ENCODE assay signal across 11 cellular contexts in the genomic region with DNA sequence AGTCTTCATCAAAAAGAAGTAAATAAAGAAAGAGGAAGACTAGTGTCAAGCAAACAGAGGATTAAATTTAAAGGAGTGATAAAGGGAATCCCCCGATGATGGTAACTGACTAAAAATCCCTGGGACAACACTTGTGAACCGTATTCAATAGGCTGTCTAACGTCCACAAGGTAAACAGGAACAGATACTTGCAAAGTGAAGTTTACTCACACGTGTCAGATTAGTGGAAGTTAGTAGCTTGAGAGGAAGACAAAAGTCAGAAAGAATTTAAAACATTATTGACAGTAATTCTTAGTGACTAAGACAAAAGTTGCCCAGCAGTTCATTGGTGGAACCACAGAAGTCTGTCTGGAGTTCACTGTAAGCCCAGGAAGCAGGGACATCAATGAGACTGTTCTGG. TPM values are rescaled to one million over a fixed set of nuclear protein-coding genes. Genes with fewer than 3 reads are reported as not detected.
DNase-seq lines count a peak whose midpoint lies in the region; ATAC-seq and TF ChIP-seq lines count a peak whose summit lies in the region.
"Had no signal": no experiment of that assay in that cellular context is flagged by ENCODE, and none has a peak within 500 bp of the region (broad histone marks: within the 10 kb centered on the region; RNA-seq: fewer than 3 reads in every experiment).

No MANE protein-coding gene starts in this region.

- H3K27ac ChIP-seq in uterus = no peak overlapping the region

- H3K9me3 ChIP-seq in uterus = no peaks in the 10 kb centered on the region

- no peaks in the 10 kb centered on the region for H3K27me3 ChIP-seq in uterus

- ATAC-seq in GM18870 (IDR thresholded peaks at IDR 0.05; ENCODE audit: unreplicated experiment) = peak; percentile 85
- peak; percentile 89 for ATAC-seq in GM21825 (IDR thresholded peaks at IDR 0.05; ENCODE audit: unreplicated experiment)
- peak; percentile 86 for ATAC-seq in HG03469 (IDR thresholded peaks at IDR 0.05; ENCODE audit: unreplicated experiment)
- ATAC-seq: Panc1; right cardiac atrium; stimulated activated effector memory CD8-positive, alpha-beta T cell treated with anti-CD3 and anti-CD28 coated beads, Interleukin-12 subunit alpha, Interleukin-12 subunit beta, amount 100 ng/mL, for 72 hours had no signal

- TF ChIP-seq CTCF in uterus (IDR thresholded peaks at IDR 0.05) = no peak

- H3K4me3 ChIP-seq in uterus = no peak overlapping the region

- DNase-seq in medulla oblongata (ENCODE audit: extremely low spot score) (peak; percentile 12), putamen (ENCODE audit: low spot score) (no peak), occipital lobe (lab: John Stamatoyannopoulos, UW) (no peak), middle frontal gyrus (ENCODE audit: extremely low spot score, low spot score) (no peak), uterus (no peak)
- DNase-seq: right cardiac atrium had no signal

- no peak for TF ChIP-seq POLR2A in uterus (IDR thresholded peaks at IDR 0.05)

- H3K36me3 ChIP-seq in uterus = no peaks in the 10 kb centered on the region

- intact Hi-C loops in uterus (cut with DNase I; ENCODE audit: low total_unique reads) = no loop called here

- no peaks in the 10 kb centered on the region for H3K4me1 ChIP-seq in uterus

RNA-seq across cellular contexts. Expression of gene SPOPL, which starts 26.2 kb away (rescaled TPM):
- total RNA-seq in occipital lobe (29.3 TPM), uterus (10 to 100 TPM; 19.2 to 40.6 (median 26.8) TPM)
